9 cellular contexts compared by ENCODE assay signal in genomic region chr18:9053814-9054213, GRCh38.
"Had no signal": no experiment of that assay in that cellular context is flagged by ENCODE, and none has a peak within 500 bp of the region (broad histone marks: within the 10 kb centered on the region; RNA-seq: fewer than 3 reads in every experiment).

No MANE protein-coding gene starts in this region.

- DNase-seq: H9, HCEC 1CT, IMR-90, KBM-7 had no signal

- H3K4me2 ChIP-seq: GM23338, KMS-11 had no signal

- H3K9ac ChIP-seq: KMS-11 had no signal

- FAIRE-seq: H1, H54, HTR-8/SVneo had no signal

- H2AFZ ChIP-seq: GM23338 had no signal

- H3K4me3 ChIP-seq: GM23338 had no signal

- H3K27ac ChIP-seq: KMS-11 had no signal

- ATAC-seq: GM23338 had no signal
